ENCODE assay signal across 8 cellular contexts in the genomic region with DNA sequence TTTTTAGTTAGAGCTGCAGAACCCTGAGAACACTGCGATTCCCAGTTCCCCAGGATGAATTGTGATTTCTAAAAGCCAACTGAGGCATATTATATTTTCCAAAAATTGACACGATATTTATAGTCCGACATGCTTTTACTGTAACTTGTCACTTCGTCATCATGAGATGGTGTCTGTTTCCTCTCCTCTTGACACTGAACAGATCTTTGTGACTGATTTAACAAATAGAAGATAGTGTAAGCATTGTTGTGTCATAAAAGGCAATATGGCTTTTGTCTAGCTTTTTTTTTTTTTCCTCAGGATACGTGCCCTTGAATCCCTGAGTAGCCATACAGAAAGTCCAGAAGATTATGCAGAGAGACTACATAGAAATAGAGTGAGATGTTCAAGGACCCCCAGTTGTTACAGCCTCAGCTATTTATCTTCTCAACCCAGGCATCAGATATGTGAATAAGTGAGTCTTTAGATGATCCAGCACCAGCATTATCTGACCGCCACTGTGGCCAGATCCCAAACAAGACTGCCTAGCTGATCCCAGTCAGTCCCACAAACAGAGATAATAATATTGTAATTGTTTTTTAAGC. TPM values are rescaled to one million over a fixed set of nuclear protein-coding genes. Genes with fewer than 3 reads are reported as not detected.
"Had no signal": no experiment of that assay in that cellular context is flagged by ENCODE, and none has a peak within 500 bp of the region (broad histone marks: within the 10 kb centered on the region; RNA-seq: fewer than 3 reads in every experiment).

No MANE protein-coding gene starts in this region.

- H3K36me3 ChIP-seq: HAP-1 had no signal

- H3K4me3 ChIP-seq: GM23248, HAP-1 had no signal

- H3K27ac ChIP-seq: GM23248, HL-60 had no signal

- H3K9me3 ChIP-seq: HAP-1 had no signal

- DNase-seq: GM23248, GOT3, H7, HFFc6 had no signal

- H3K9ac ChIP-seq: GM23248 had no signal

- FAIRE-seq: HepG2 had no signal

- H3K4me1 ChIP-seq: HAP-1 had no signal

- H2AFZ ChIP-seq: GM23248 had no signal

RNA-seq across cellular contexts. Expression of a gene that starts 27.8 kb away (rescaled TPM):
- polyA plus RNA-seq: GM23248, HepG2, IgD-negative memory B cell had no signal

RNA-seq across cellular contexts. Expression of a gene that starts 46.7 kb away (rescaled TPM):
- polyA plus RNA-seq: GM23248, HepG2, IgD-negative memory B cell had no signal
